In the genomic region with DNA sequence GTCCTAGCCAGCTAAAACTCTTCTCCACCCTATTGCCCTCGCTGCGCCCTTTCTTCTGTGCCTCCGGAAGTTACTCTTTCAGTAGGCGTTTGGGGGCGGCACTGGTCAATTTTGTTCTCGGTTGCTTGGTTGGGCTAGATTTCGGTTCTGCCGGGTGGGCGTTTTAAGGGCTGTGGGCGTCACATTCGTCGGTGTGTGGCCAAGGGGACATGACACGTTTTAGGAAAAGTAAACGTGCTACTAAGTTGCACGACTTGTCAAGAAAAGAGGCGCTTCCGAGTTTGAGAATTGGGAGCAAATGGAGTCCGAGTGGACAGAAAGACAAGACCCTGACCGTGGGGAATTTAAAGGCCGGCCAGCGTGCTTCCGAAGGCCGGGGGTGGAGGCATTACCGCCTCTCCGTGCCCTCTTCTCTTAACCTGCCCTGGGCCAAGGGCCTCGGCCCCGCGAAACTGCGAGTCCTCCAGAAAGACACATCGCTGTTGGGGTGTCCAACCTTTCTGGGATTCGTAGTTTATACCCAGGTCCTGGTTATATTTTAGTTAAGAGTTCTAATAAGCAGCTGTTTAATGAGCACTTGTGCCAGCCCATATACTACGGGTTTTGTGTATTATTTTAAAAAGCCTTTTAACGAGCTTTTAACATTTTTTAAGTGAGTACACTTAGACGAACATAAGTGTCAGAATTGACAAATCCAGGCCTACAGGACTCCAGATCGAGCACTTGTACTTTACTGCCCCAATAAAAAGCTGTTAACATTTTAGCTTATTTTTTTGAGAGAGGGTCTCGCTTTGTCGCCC, we compare ENCODE assay signal across 1 cellular context.
TF ChIP-seq lines count a peak whose summit lies in the region.

No MANE protein-coding gene starts in this region.

TF ChIP-seq in GM12878, 131 proteins besides CTCF, POLR2A, EP300 and RAD21 (continues in another document):
- TF ChIP-seq CHD4 (IDR thresholded peaks at IDR 0.05) = no peak
- TF ChIP-seq CREM (IDR thresholded peaks at IDR 0.05; ENCODE audit: low read depth) = no peak
- TF ChIP-seq RUNX3 (IDR thresholded peaks at IDR 0.05; ENCODE audit: low read length) = peak; percentile 83
- TF ChIP-seq ZBTB4 (CRISPR knock-in tag; IDR thresholded peaks at IDR 0.05) = no peak
- no peak for TF ChIP-seq ZNF217 (IDR thresholded peaks at IDR 0.05)
- no peak for TF ChIP-seq REST (IDR thresholded peaks at IDR 0.05; ENCODE audit: low read depth, low read length)
- no peak for TF ChIP-seq IRF5 (IDR thresholded peaks at IDR 0.05; ENCODE audit: borderline replicate concordance)
- TF ChIP-seq NRF1 (conservative IDR thresholded peaks at IDR 0.05; ENCODE audit: low read depth, low read length) = no peak
- no peak for TF ChIP-seq ATF3 (IDR thresholded peaks at IDR 0.05; ENCODE audit: borderline replicate concordance, extremely low read depth, low read depth, low read length)
- no peak for TF ChIP-seq ASH2L (IDR thresholded peaks at IDR 0.05; ENCODE audit: borderline replicate concordance, low read depth)
- TF ChIP-seq RELB (IDR thresholded peaks at IDR 0.05; ENCODE audit: low read depth) = no peak; the same call in 1 of the 2 replicates
- TF ChIP-seq ZNF274 (IDR thresholded peaks at IDR 0.05; ENCODE audit: insufficient read depth, insufficient read length) = no peak
- TF ChIP-seq, protein P1, sequence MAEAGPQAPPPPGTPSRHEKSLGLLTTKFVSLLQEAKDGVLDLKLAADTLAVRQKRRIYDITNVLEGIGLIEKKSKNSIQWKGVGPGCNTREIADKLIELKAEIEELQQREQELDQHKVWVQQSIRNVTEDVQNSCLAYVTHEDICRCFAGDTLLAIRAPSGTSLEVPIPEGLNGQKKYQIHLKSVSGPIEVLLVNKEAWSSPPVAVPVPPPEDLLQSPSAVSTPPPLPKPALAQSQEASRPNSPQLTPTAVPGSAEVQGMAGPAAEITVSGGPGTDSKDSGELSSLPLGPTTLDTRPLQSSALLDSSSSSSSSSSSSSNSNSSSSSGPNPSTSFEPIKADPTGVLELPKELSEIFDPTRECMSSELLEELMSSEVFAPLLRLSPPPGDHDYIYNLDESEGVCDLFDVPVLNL (IDR thresholded peaks at IDR 0.05; ENCODE audit: low read depth, low read length) = no peak
- TF ChIP-seq PML (IDR thresholded peaks at IDR 0.05; ENCODE audit: low read length) = peak; percentile 95; the same call in 1 of the 2 replicates
- TF ChIP-seq SMAD5 (IDR thresholded peaks at IDR 0.05; ENCODE audit: low read depth) = no peak
- TF ChIP-seq ZNF24 (IDR thresholded peaks at IDR 0.05) = no peak
- peak; percentile 52; the same call in 1 of the 2 replicates for TF ChIP-seq FOXM1 (IDR thresholded peaks at IDR 0.05; ENCODE audit: low read depth, low read length)
- no peak for TF ChIP-seq FOS (IDR thresholded peaks at IDR 0.05; ENCODE audit: borderline replicate concordance, extremely low read depth, insufficient read length)
- no peak for TF ChIP-seq MYC (IDR thresholded peaks at IDR 0.05; ENCODE audit: insufficient read depth, insufficient read length, insufficient replicate concordance, low read length, severe bottlenecking)
- TF ChIP-seq BHLHE40 (IDR thresholded peaks at IDR 0.05; ENCODE audit: borderline replicate concordance in 1 of 2, low read depth in 2 of 2, low read length in 1 of 2) = peak; percentile 86
- TF ChIP-seq EZH2 (IDR thresholded peaks at IDR 0.05; ENCODE audit: borderline replicate concordance, control insufficient read depth, low read depth, low read length) = no peak
- peak; percentile 68 for TF ChIP-seq FOXK2 (IDR thresholded peaks at IDR 0.05)
- TF ChIP-seq, protein P2, sequence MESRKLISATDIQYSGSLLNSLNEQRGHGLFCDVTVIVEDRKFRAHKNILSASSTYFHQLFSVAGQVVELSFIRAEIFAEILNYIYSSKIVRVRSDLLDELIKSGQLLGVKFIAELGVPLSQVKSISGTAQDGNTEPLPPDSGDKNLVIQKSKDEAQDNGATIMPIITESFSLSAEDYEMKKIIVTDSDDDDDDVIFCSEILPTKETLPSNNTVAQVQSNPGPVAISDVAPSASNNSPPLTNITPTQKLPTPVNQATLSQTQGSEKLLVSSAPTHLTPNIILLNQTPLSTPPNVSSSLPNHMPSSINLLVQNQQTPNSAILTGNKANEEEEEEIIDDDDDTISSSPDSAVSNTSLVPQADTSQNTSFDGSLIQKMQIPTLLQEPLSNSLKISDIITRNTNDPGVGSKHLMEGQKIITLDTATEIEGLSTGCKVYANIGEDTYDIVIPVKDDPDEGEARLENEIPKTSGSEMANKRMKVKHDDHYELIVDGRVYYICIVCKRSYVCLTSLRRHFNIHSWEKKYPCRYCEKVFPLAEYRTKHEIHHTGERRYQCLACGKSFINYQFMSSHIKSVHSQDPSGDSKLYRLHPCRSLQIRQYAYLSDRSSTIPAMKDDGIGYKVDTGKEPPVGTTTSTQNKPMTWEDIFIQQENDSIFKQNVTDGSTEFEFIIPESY (IDR thresholded peaks at IDR 0.05) = 0 out of 2 replicates have a peak, but pooled peaks have one; percentile 1
- TF ChIP-seq POLR2AphosphoS5 (IDR thresholded peaks at IDR 0.05; ENCODE audit: low read length) = 0 out of 2 replicates have a peak, but pooled peaks have one; percentile 52
- TF ChIP-seq SMAD1 (IDR thresholded peaks at IDR 0.05; ENCODE audit: low read depth, partially characterized antibody) = no peak
- no peak for TF ChIP-seq KAT2A (conservative IDR thresholded peaks at IDR 0.05; ENCODE audit: control insufficient read depth, low read depth, low read length)
- TF ChIP-seq NFYA (IDR thresholded peaks at IDR 0.05; ENCODE audit: borderline replicate concordance, low read depth, low read length) = no peak
- TF ChIP-seq PAX5 (IDR thresholded peaks at IDR 0.05; ENCODE audit: borderline replicate concordance, low read depth, low read length) = peak; percentile 37; the same call in 1 of the 2 replicates
- TF ChIP-seq ZNF622 (IDR thresholded peaks at IDR 0.05) = no peak
- no peak for TF ChIP-seq ZNF384 (IDR thresholded peaks at IDR 0.05; ENCODE audit: borderline replicate concordance, low read depth, low read length)
- 0 out of 2 replicates have a peak, but pooled peaks have one; percentile 12 for TF ChIP-seq CBFB (IDR thresholded peaks at IDR 0.05; ENCODE audit: low read depth)
- no peak for TF ChIP-seq GATAD2B (conservative IDR thresholded peaks at IDR 0.05; ENCODE audit: low read depth)
- TF ChIP-seq ESRRA (IDR thresholded peaks at IDR 0.05; ENCODE audit: low read length) = no peak
- TF ChIP-seq, protein P3, sequence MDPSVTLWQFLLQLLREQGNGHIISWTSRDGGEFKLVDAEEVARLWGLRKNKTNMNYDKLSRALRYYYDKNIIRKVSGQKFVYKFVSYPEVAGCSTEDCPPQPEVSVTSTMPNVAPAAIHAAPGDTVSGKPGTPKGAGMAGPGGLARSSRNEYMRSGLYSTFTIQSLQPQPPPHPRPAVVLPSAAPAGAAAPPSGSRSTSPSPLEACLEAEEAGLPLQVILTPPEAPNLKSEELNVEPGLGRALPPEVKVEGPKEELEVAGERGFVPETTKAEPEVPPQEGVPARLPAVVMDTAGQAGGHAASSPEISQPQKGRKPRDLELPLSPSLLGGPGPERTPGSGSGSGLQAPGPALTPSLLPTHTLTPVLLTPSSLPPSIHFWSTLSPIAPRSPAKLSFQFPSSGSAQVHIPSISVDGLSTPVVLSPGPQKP (IDR thresholded peaks at IDR 0.05; ENCODE audit: low read depth, low read length) = peak; percentile 89
- no peak for TF ChIP-seq PRDM15 (CRISPR knock-in tag; IDR thresholded peaks at IDR 0.05)
- TF ChIP-seq SRF (IDR thresholded peaks at IDR 0.05; ENCODE audit: low read depth in 2 of 2, low read length in 2 of 2) = no peak
- TF ChIP-seq HDAC2 (IDR thresholded peaks at IDR 0.05) = no peak
- no peak for TF ChIP-seq LARP7 (IDR thresholded peaks at IDR 0.05)
- TF ChIP-seq SUPT20H (IDR thresholded peaks at IDR 0.05; ENCODE audit: borderline replicate concordance, control insufficient read depth, low read depth, low read length) = no peak
